Comparison of ENCODE assay signal across 27 cellular contexts in genomic region chr13:111095031-111095840, GRCh38. TPM values are rescaled to one million over a fixed set of nuclear protein-coding genes. Genes with fewer than 3 reads are reported as not detected.
DNase-seq lines count a peak whose midpoint lies in the region; TF ChIP-seq lines count a peak whose summit lies in the region.
"Had no signal": no experiment of that assay in that cellular context is flagged by ENCODE, and none has a peak within 500 bp of the region (broad histone marks: within the 10 kb centered on the region; RNA-seq: fewer than 3 reads in every experiment).

No MANE protein-coding gene starts in this region.

- H3K9me3 ChIP-seq in thyroid gland = no peaks in the 10 kb centered on the region
- no peaks in the 10 kb centered on the region for H3K9me3 ChIP-seq in SJCRH30 (replicated peaks)
- H3K9me3 ChIP-seq: right atrium auricular region, testis had no signal

- TF ChIP-seq CTCF in epithelial cell of esophagus (IDR thresholded peaks at IDR 0.05; ENCODE audit: insufficient read depth, low read depth, low read length, missing control alignments) (no peak), thyroid gland (IDR thresholded peaks at IDR 0.05) (no peak)

- peak; percentile 34 for DNase-seq in NCI-H748 (lab: John Stamatoyannopoulos, UW; ENCODE audit: unreplicated experiment)
- DNase-seq in NCI-H748 treated with DMSO at 0.1 percent for 48 hours (lab: John Stamatoyannopoulos, UW) = no peak
- DNase-seq in NCI-H1092 treated with DMSO at 0.1 percent for 48 hours (lab: John Stamatoyannopoulos, UW) = peak; percentile 52
- DNase-seq in epithelial cell of esophagus (ENCODE audit: low read depth) = peak; percentile 13
- peak; percentile 69 to 77 for DNase-seq in thyroid gland
- DNase-seq in NOMO-1 (lab: John Stamatoyannopoulos, UW; ENCODE audit: unreplicated experiment in 2 of 2) = no peak
- DNase-seq in G401 (ENCODE audit: low spot score) = no peak
- no peak for DNase-seq in SJCRH30
- DNase-seq: activated CD4-positive, alpha-beta T cell treated with anti-CD3 and anti-CD28 coated beads, Interleukin-2, amount 50 U/mL, for 4 hours; activated CD8-positive, alpha-beta memory T cell treated with anti-CD3 and anti-CD28 coated beads, Interleukin-2, amount 10 ng/mL, durations not matched to agents 7 days and 5 days; activated naive CD4-positive, alpha-beta T cell; activated T-cell treated with anti-CD3 and anti-CD28 coated beads, Interleukin-2, amount 50 U/mL, for 48 hours; AML-193; caudate nucleus; CD4-positive, alpha-beta memory T cell; cortex of kidney; effector memory CD8-positive, alpha-beta T cell; erythroblast; kidney; NCI-H1436; NCI-H2171 treated with DMSO at 0.1 percent for 48 hours; NCI-H774; stimulated activated CD4-positive, alpha-beta T cell treated with anti-CD3 and anti-CD28 coated beads, Interleukin-1b, Interleukin-23, amount 100 ng/mL, for 48 hours; stimulated activated naive CD8-positive, alpha-beta T cell treated with anti-CD3 and anti-CD28 coated beads, Interleukin-15, Interleukin-2, amounts not matched to agents 100 U/mL and 50 U/mL, for 24 hours; testis had no signal

- H3K4me3 ChIP-seq in epithelial cell of esophagus (ENCODE audit: low read length) (no peak overlapping the region), thyroid gland (replicated peaks in 1 of 3) (no peak overlapping the region), SJCRH30 (no peak overlapping the region)
- H3K4me3 ChIP-seq: K562, right atrium auricular region had no signal

- intact Hi-C loops in thyroid gland (cut with DNase I) = no loop called here

- no peaks in the 10 kb centered on the region for H3K36me3 ChIP-seq in thyroid gland
- no peaks in the 10 kb centered on the region for H3K36me3 ChIP-seq in SJCRH30
- H3K36me3 ChIP-seq: right atrium auricular region had no signal

- in situ Hi-C loops in G401 (cut with HindIII; ENCODE audit: low sequenced_read_pairs) = no loop called here

- TF ChIP-seq POLR2A in thyroid gland (IDR thresholded peaks at IDR 0.05) = no peak

- H3K27ac ChIP-seq in thyroid gland (no peak overlapping the region), SJCRH30 (no peak overlapping the region)
- H3K27ac ChIP-seq: right atrium auricular region, testis had no signal

- 43 to 44% methylated on average over 27 to 28 of the region's 30 CpGs for WGBS in thyroid gland, 2 donors

- H3K27me3 ChIP-seq in thyroid gland (no peaks in the 10 kb centered on the region), SJCRH30 (no peaks in the 10 kb centered on the region; the same call in 1 of the 2 replicates)
- H3K27me3 ChIP-seq: right atrium auricular region, testis had no signal

- H3K4me1 ChIP-seq in thyroid gland (peaks cover 0 to 3% of the 10 kb centered on the region in 2 donors), SJCRH30 (no peaks in the 10 kb centered on the region)
- H3K4me1 ChIP-seq: right atrium auricular region, testis had no signal

RNA-seq across cellular contexts. Expression of gene ARHGEF7, which starts 19.9 kb away (rescaled TPM):
- total RNA-seq in thyroid gland = 100 to 1,000 TPM in 2 of 4 donors, 10 to 100 TPM in 2; 64.2 to 127 (median 88.2) TPM
- 25.4 and 29.3 TPM in 2 replicates for total RNA-seq in G401 (2014; rRNA removed; shearing (Covaris generic))
- total RNA-seq in SJCRH30 (2014; rRNA removed; shearing (Covaris generic)) = 30.7 and 34.6 TPM in 2 replicates

Comparison
In these comparisons a context has a peak if more than half of its experiments do, and no peak if none do; other contexts are left out.
1. DNase-seq: peak in NCI-H748 (single experiment), NCI-H1092 treated with DMSO at 0.1 percent for 48 hours (single experiment), epithelial cell of esophagus (single experiment) and thyroid gland (2 of 2); none in NCI-H748 treated with DMSO at 0.1 percent for 48 hours (single experiment), NOMO-1 (0 of 2), G401 (single experiment) and SJCRH30 (0 of 2).